ENCODE assay signal across 8 cellular contexts in the genomic region with DNA sequence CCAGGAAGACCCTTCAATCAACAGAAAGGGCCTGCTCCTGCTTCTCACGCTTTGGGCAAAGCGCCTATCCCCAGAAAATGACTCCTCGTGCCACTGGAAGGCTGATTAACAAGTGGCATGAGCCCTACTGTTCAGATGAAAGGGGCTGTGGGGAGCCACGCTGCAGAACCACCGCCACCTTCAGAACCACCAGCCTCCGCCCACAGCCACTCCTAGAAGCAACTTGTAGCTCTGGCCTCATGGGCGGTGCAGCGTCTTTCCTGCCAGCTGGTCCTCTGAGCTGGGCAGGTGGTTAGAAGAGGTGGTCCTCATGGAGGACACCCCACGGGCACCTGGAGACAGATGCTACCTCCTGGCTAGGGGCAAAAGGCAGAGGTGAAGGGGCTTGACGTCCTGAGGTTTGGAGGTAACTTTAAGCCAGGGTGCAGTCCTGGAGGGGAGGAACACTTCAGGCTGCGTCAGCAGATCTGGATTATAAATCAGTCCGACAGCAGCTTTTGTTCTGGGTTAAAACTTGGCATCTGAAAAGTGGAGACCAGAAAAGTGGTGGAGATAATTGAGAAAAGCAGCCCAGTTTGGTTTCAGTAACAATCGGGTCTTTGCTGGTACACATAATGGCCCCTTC. TPM values are rescaled to one million over a fixed set of nuclear protein-coding genes. Genes with fewer than 3 reads are reported as not detected.
DNase-seq lines count a peak whose midpoint lies in the region; ATAC-seq, FAIRE-seq and TF ChIP-seq lines count a peak whose summit lies in the region.

No MANE protein-coding gene starts in this region.

- H3K27ac Mint-ChIP-seq in activated CD8-positive, alpha-beta memory T cell treated with anti-CD3 and anti-CD28 coated beads, Interleukin-2, amount 10 ng/mL, durations not matched to agents 7 days and 5 days: peak overlapping the region; percentile 18
- peak overlapping the region; percentile 79 to 97 (median 94) for H3K27ac Mint-ChIP-seq in naive thymus-derived CD8-positive, alpha-beta T cell

- no peak for TF ChIP-seq EP300 in upper lobe of left lung (IDR thresholded peaks at IDR 0.05)

- H3K4me3 ChIP-seq in A673 (ENCODE audit: low read depth, low read length, poor library complexity, severe bottlenecking) (peak overlapping the region; percentile 97), endothelial cell of umbilical vein (replicated peaks in 1 of 3; ENCODE audit: insufficient read depth in 1 of 3, low read depth in 1 of 3, low read length in 3 of 3) (peak overlapping the region in 1 of 3 experiments; percentile 59), upper lobe of left lung (peak overlapping the region; percentile 66 to 95 (median 92))
- H3K4me3 ChIP-seq in Jurkat, Clone E6-1 (ENCODE audit: low read length): no peak overlapping the region

- POLR2A ChIA-PET in A673 (lab: Charles Lee; ENCODE audit: low non-redundant PET): no interaction called here
- POLR2A ChIA-PET in endothelial cell of umbilical vein (lab: Charles Lee): no interaction called here
- POLR2A ChIA-PET in naive thymus-derived CD8-positive, alpha-beta T cell (lab: Charles Lee): interaction anchor here (0.6 to 5.7 kb wide), 16 partner anchors 9 to 92 kb away, joined by 3 to 62 read pairs (median 4); a partner anchor contains a TSS

- H3K27ac ChIP-seq in A673 (ENCODE audit: low read depth, low read length, poor library complexity, severe bottlenecking) (peak overlapping the region; percentile 99), endothelial cell of umbilical vein (ENCODE audit: insufficient read depth, low read depth, low read length) (no peak overlapping the region), upper lobe of left lung (peak overlapping the region; percentile 87 to 98 (median 94))

- H3K9me1 ChIP-seq in endothelial cell of umbilical vein (replicated peaks; ENCODE audit: control insufficient read depth, extremely low read depth, insufficient read depth, low read length): no peaks in the 10 kb centered on the region

- H3K27me3 ChIP-seq in A673 (replicated peaks; ENCODE audit: insufficient read depth, low read depth, low read length, poor library complexity) (no peaks in the 10 kb centered on the region), endothelial cell of umbilical vein (ENCODE audit: control insufficient read depth in 2 of 2, insufficient read depth in 2 of 2, low read length in 2 of 2) (peaks cover 12 to 16% of the 10 kb centered on the region in 2 experiments), upper lobe of left lung (peaks cover 0 to 8% (median 0%) of the 10 kb centered on the region in 4 donors)

- CTCF ChIA-PET in A673 (lab: Charles Lee) (no interaction called here), endothelial cell of umbilical vein (lab: Charles Lee) (interaction anchor here (0.7 to 6.5 kb wide), 4 partner anchors 12 to 80 kb away, joined by 3 to 81 read pairs (median 4); a partner anchor contains a TSS)
- CTCF ChIA-PET in activated CD8-positive, alpha-beta memory T cell treated with anti-CD3 and anti-CD28 coated beads, Interleukin-2, amount 10 ng/mL, durations not matched to agents 7 days and 5 days (lab: Charles Lee): interaction anchor here (0.7 to 3.6 kb wide), 8 partner anchors 9 to 93 kb away, joined by 3 to 9 read pairs (median 3); a partner anchor contains a TSS

- ATAC-seq in activated CD8-positive, alpha-beta memory T cell treated with anti-CD3 and anti-CD28 coated beads, Interleukin-2, amount 10 ng/mL, durations not matched to agents 7 days and 5 days: peak; percentile 17
- ATAC-seq in naive thymus-derived CD8-positive, alpha-beta T cell: peak; percentile 69 to 76
- no peak for ATAC-seq in upper lobe of left lung (ENCODE audit: low FRiP score in 2 of 2)

- no peak for TF ChIP-seq CTCF in A673 (conservative IDR thresholded peaks at IDR 0.05; ENCODE audit: low read depth, low read length)
- no peak for TF ChIP-seq CTCF in endothelial cell of umbilical vein (IDR thresholded peaks at IDR 0.05; ENCODE audit: extremely low read depth in 1 of 2, insufficient read depth in 1 of 2, low read depth in 1 of 2, low read length in 2 of 2)
- TF ChIP-seq CTCF in upper lobe of left lung (IDR thresholded peaks at IDR 0.05): no peak

- DNase-seq in A673 (ENCODE audit: low spot score): peak; percentile 66
- DNase-seq in Jurkat, Clone E6-1 (ENCODE audit: low read depth, low spot score): peak; percentile 47
- DNase-seq in activated CD8-positive, alpha-beta memory T cell treated with anti-CD3 and anti-CD28 coated beads, Interleukin-2, amount 10 ng/mL, durations not matched to agents 7 days and 5 days: peak; percentile 66
- peak; percentile 30 for DNase-seq in endothelial cell of umbilical vein (ENCODE audit: low read depth, low spot score)
- DNase-seq in naive thymus-derived CD8-positive, alpha-beta T cell: peak; percentile 34 to 81 (median 66)
- peak in 1 of 2 donors; percentile 73 for DNase-seq in upper lobe of left lung
- no peak for DNase-seq in D341Med (ENCODE audit: low spot score)
- no peak for DNase-seq in NCI-H1048 (lab: John Stamatoyannopoulos, UW)

- peaks cover 16% of the 10 kb centered on the region for H3K27me3 Mint-ChIP-seq in activated CD8-positive, alpha-beta memory T cell treated with anti-CD3 and anti-CD28 coated beads, Interleukin-2, amount 10 ng/mL, durations not matched to agents 7 days and 5 days
- no peaks in the 10 kb centered on the region for H3K27me3 Mint-ChIP-seq in naive thymus-derived CD8-positive, alpha-beta T cell

- no TSS peak for BruUV-seq in A673 (replicated peaks; lab: Mats Ljungman, UMichigan)
- BruUV-seq in endothelial cell of umbilical vein (replicated peaks; lab: Mats Ljungman, UMichigan): no TSS peak

- peaks cover 36% of the 10 kb centered on the region for H3K4me1 Mint-ChIP-seq in activated CD8-positive, alpha-beta memory T cell treated with anti-CD3 and anti-CD28 coated beads, Interleukin-2, amount 10 ng/mL, durations not matched to agents 7 days and 5 days
- peaks cover 22 to 60% (median 50%) of the 10 kb centered on the region in 4 donors for H3K4me1 Mint-ChIP-seq in naive thymus-derived CD8-positive, alpha-beta T cell

- no peak overlapping the region for H3K4me2 ChIP-seq in endothelial cell of umbilical vein (ENCODE audit: insufficient read depth, low read length)

- H2AFZ ChIP-seq in endothelial cell of umbilical vein (ENCODE audit: low read depth, low read length): no peak overlapping the region

- dilution Hi-C loops in endothelial cell of umbilical vein (cut with MboI; ENCODE audit: extremely low pct_ligation_motif_present, low sequenced_read_pairs): no loop called here

- FAIRE-seq in endothelial cell of umbilical vein (lab: Jason Lieb, UNC): no peak

- intact Hi-C loops in A673 (cut with micrococcal nuclease; ENCODE audit: unreplicated experiment): no loop called here
- intact Hi-C loops in endothelial cell of umbilical vein (cut with micrococcal nuclease): no loop called here

- no peaks in the 10 kb centered on the region for H3K9me3 Mint-ChIP-seq in activated CD8-positive, alpha-beta memory T cell treated with anti-CD3 and anti-CD28 coated beads, Interleukin-2, amount 10 ng/mL, durations not matched to agents 7 days and 5 days (ENCODE audit: low read depth)
- H3K9me3 Mint-ChIP-seq in naive thymus-derived CD8-positive, alpha-beta T cell: no peaks in the 10 kb centered on the region

- H3K79me2 ChIP-seq in endothelial cell of umbilical vein (ENCODE audit: control insufficient read depth, insufficient read depth, low read length): no peaks in the 10 kb centered on the region

- 8 to 13% methylated on average over 5 to 13 of the region's 13 CpGs for WGBS in upper lobe of left lung, 2 donors

- TF ChIP-seq POLR2A in endothelial cell of umbilical vein (IDR thresholded peaks at IDR 0.05; ENCODE audit: low read depth, low read length): no peak
- TF ChIP-seq POLR2A in upper lobe of left lung (IDR thresholded peaks at IDR 0.05): peak in 1 of 4 donors; percentile 6

- H3K36me3 Mint-ChIP-seq in activated CD8-positive, alpha-beta memory T cell treated with anti-CD3 and anti-CD28 coated beads, Interleukin-2, amount 10 ng/mL, durations not matched to agents 7 days and 5 days: no peaks in the 10 kb centered on the region
- H3K36me3 Mint-ChIP-seq in naive thymus-derived CD8-positive, alpha-beta T cell: peaks cover 0 to 4% (median 0%) of the 10 kb centered on the region in 3 donors

- H4K20me1 ChIP-seq in endothelial cell of umbilical vein (replicated peaks; ENCODE audit: control insufficient read depth, extremely low read depth, insufficient read depth, low read length): no peaks in the 10 kb centered on the region

- H3K36me3 ChIP-seq in A673 (ENCODE audit: insufficient read depth, low read length, poor library complexity, severe bottlenecking): peaks cover 14% of the 10 kb centered on the region
- H3K36me3 ChIP-seq in endothelial cell of umbilical vein (ENCODE audit: control insufficient read depth in 2 of 2, extremely low read depth in 1 of 2, insufficient read depth in 2 of 2, low read length in 2 of 2): no peaks in the 10 kb centered on the region
- peaks cover 0 to 9% (median 4%) of the 10 kb centered on the region in 4 donors for H3K36me3 ChIP-seq in upper lobe of left lung

- H3K4me1 ChIP-seq in A673 (ENCODE audit: insufficient read depth, low read length, poor library complexity, severe bottlenecking): peaks cover 27% of the 10 kb centered on the region
- peaks cover 29% of the 10 kb centered on the region for H3K4me1 ChIP-seq in endothelial cell of umbilical vein (ENCODE audit: control insufficient read depth, extremely low read depth, insufficient read depth, low read length)
- H3K4me1 ChIP-seq in upper lobe of left lung: peaks cover 57 to 66% (median 59%) of the 10 kb centered on the region in 4 donors

- no peaks in the 10 kb centered on the region for H3K9me3 ChIP-seq in A673 (ENCODE audit: low read depth, low read length, poor library complexity, severe bottlenecking)
- H3K9me3 ChIP-seq in endothelial cell of umbilical vein (replicated peaks; ENCODE audit: control insufficient read depth, insufficient read depth, low read length): no peaks in the 10 kb centered on the region
- H3K9me3 ChIP-seq in upper lobe of left lung: no peaks in the 10 kb centered on the region

- peak overlapping the region; percentile 62 for H3K4me3 Mint-ChIP-seq in activated CD8-positive, alpha-beta memory T cell treated with anti-CD3 and anti-CD28 coated beads, Interleukin-2, amount 10 ng/mL, durations not matched to agents 7 days and 5 days
- H3K4me3 Mint-ChIP-seq in naive thymus-derived CD8-positive, alpha-beta T cell: peak overlapping the region; percentile 79 to 94 (median 88)

- no peak overlapping the region for H3K9ac ChIP-seq in endothelial cell of umbilical vein (replicated peaks; ENCODE audit: extremely low read depth, insufficient read depth, low read length)

RNA-seq across cellular contexts. Expression of a gene that starts 0.9 kb away (rescaled TPM):
- total RNA-seq in A673 (2021) (33.3 and 36.1 TPM in 2 replicates), endothelial cell of umbilical vein (13.1 and 17.3 TPM in 2 replicates), upper lobe of left lung (10 to 100 TPM; 14.0 to 43.6 (median 24.2) TPM)
- 12.0 TPM for polyA plus RNA-seq in Jurkat, Clone E6-1 (2012; ENCODE audit: insufficient read depth, insufficient read length)
- total RNA-seq in activated CD8-positive, alpha-beta memory T cell treated with anti-CD3 and anti-CD28 coated beads, Interleukin-2, amount 10 ng/mL, durations not matched to agents 7 days and 5 days: 10 to 100 TPM in 1 of 2 experiments, 1 to 10 TPM in 1; 9.7 to 11.6 TPM
- 16.4 and 18.0 TPM in 2 replicates for polyA plus RNA-seq in endothelial cell of umbilical vein
- 10.2 and 13.0 TPM in 2 replicates for polyA plus RNA-seq in endothelial cell of umbilical vein (2011; cell fraction: cytosol; rRNA removed)
- polyA plus RNA-seq in endothelial cell of umbilical vein (2011; cell fraction: nucleus; rRNA removed): 24.5 and 30.6 TPM in 2 replicates
- polyA plus RNA-seq in endothelial cell of umbilical vein (2012): 9.3 and 14.6 TPM in 2 replicates
- polyA minus RNA-seq in endothelial cell of umbilical vein: 25.8 and 28.9 TPM in 2 replicates
- polyA minus RNA-seq in endothelial cell of umbilical vein (2011; cell fraction: cytosol; rRNA and poly(A)+ RNA removed): 9.2 TPM
- 6.7 and 10.3 TPM in 2 replicates for polyA minus RNA-seq in endothelial cell of umbilical vein (2011; cell fraction: nucleus; rRNA and poly(A)+ RNA removed)
- total RNA-seq in naive thymus-derived CD8-positive, alpha-beta T cell: 10 to 100 TPM; 35.6 to 38.6 TPM
- 1 to 10 TPM; 1.9 to 2.8 (median 2.2) TPM for polyA plus RNA-seq in naive thymus-derived CD8-positive, alpha-beta T cell

RNA-seq across cellular contexts. Expression of a gene that starts 12.9 kb away (rescaled TPM):
- total RNA-seq in A673 (2021): 21.0 and 25.3 TPM in 2 replicates
- 40.2 TPM for polyA plus RNA-seq in Jurkat, Clone E6-1 (2012; ENCODE audit: insufficient read depth, insufficient read length)
- 10 to 100 TPM; 32.6 to 42.6 TPM for total RNA-seq in activated CD8-positive, alpha-beta memory T cell treated with anti-CD3 and anti-CD28 coated beads, Interleukin-2, amount 10 ng/mL, durations not matched to agents 7 days and 5 days
- 12.0 and 14.7 TPM in 2 replicates for total RNA-seq in endothelial cell of umbilical vein
- 17.9 and 20.4 TPM in 2 replicates for polyA plus RNA-seq in endothelial cell of umbilical vein
- polyA plus RNA-seq in endothelial cell of umbilical vein (2011; cell fraction: cytosol; rRNA removed): 10.0 and 10.3 TPM in 2 replicates
- 11.2 and 13.0 TPM in 2 replicates for polyA plus RNA-seq in endothelial cell of umbilical vein (2011; cell fraction: nucleus; rRNA removed)
- 13.3 and 15.5 TPM in 2 replicates for polyA plus RNA-seq in endothelial cell of umbilical vein (2012)
- polyA minus RNA-seq in endothelial cell of umbilical vein: 6.4 and 7.9 TPM in 2 replicates
- polyA minus RNA-seq in endothelial cell of umbilical vein (2011; cell fraction: cytosol; rRNA and poly(A)+ RNA removed): 6.2 TPM
- 4.9 and 6.5 TPM in 2 replicates for polyA minus RNA-seq in endothelial cell of umbilical vein (2011; cell fraction: nucleus; rRNA and poly(A)+ RNA removed)
- total RNA-seq in naive thymus-derived CD8-positive, alpha-beta T cell: 10 to 100 TPM; 13.5 to 14.2 TPM
- polyA plus RNA-seq in naive thymus-derived CD8-positive, alpha-beta T cell: 10 to 100 TPM; 12.2 to 18.7 (median 16.2) TPM
- 10 to 100 TPM in 3 of 6 donors, 1 to 10 TPM in 3; 7.1 to 13.6 (median 11.3) TPM for total RNA-seq in upper lobe of left lung

RNA-seq across cellular contexts. Expression of a gene that starts 26.9 kb away (rescaled TPM):
- total RNA-seq in A673 (2021) (6.2 and 8.6 TPM in 2 replicates), endothelial cell of umbilical vein (2.4 and 3.6 TPM in 2 replicates), upper lobe of left lung (10 to 100 TPM in 2 of 6 donors, 1 to 10 TPM in 4; 2.0 to 27.2 (median 2.8) TPM)
- polyA plus RNA-seq in Jurkat, Clone E6-1 (2012; ENCODE audit: insufficient read depth, insufficient read length): 4.7 TPM
- 10 to 100 TPM; 10.4 to 14.8 TPM for total RNA-seq in activated CD8-positive, alpha-beta memory T cell treated with anti-CD3 and anti-CD28 coated beads, Interleukin-2, amount 10 ng/mL, durations not matched to agents 7 days and 5 days
- 1.5 and 1.7 TPM in 2 replicates for polyA plus RNA-seq in endothelial cell of umbilical vein
- polyA plus RNA-seq in endothelial cell of umbilical vein (2011; cell fraction: cytosol; rRNA removed): 0.52 and 0.75 TPM in 2 replicates
- 10.5 and 10.7 TPM in 2 replicates for polyA plus RNA-seq in endothelial cell of umbilical vein (2011; cell fraction: nucleus; rRNA removed)
- polyA plus RNA-seq in endothelial cell of umbilical vein (2012): 1.4 and 1.6 TPM in 2 replicates
- 1.6 and 1.8 TPM in 2 replicates for polyA minus RNA-seq in endothelial cell of umbilical vein
- polyA minus RNA-seq in endothelial cell of umbilical vein (2011; cell fraction: cytosol; rRNA and poly(A)+ RNA removed): 1.4 TPM
- 4.2 and 6.1 TPM in 2 replicates for polyA minus RNA-seq in endothelial cell of umbilical vein (2011; cell fraction: nucleus; rRNA and poly(A)+ RNA removed)
- 10 to 100 TPM; 13.1 to 16.2 TPM for total RNA-seq in naive thymus-derived CD8-positive, alpha-beta T cell
- under 1 TPM; 0.15 to 0.57 (median 0.27) TPM for polyA plus RNA-seq in naive thymus-derived CD8-positive, alpha-beta T cell

RNA-seq across cellular contexts. Expression of a gene that starts 54.7 kb away (rescaled TPM):
- total RNA-seq in A673 (2021) (20.3 and 20.9 TPM in 2 replicates), endothelial cell of umbilical vein (13.0 and 13.5 TPM in 2 replicates), upper lobe of left lung (10 to 100 TPM; 17.2 to 52.4 (median 26.5) TPM)
- polyA plus RNA-seq in Jurkat, Clone E6-1 (2012; ENCODE audit: insufficient read depth, insufficient read length): 24.5 TPM
- 10 to 100 TPM; 28.0 to 30.5 TPM for total RNA-seq in activated CD8-positive, alpha-beta memory T cell treated with anti-CD3 and anti-CD28 coated beads, Interleukin-2, amount 10 ng/mL, durations not matched to agents 7 days and 5 days
- 14.9 and 16.4 TPM in 2 replicates for polyA plus RNA-seq in endothelial cell of umbilical vein
- 9.6 and 10.1 TPM in 2 replicates for polyA plus RNA-seq in endothelial cell of umbilical vein (2011; cell fraction: cytosol; rRNA removed)
- polyA plus RNA-seq in endothelial cell of umbilical vein (2011; cell fraction: nucleus; rRNA removed): 14.8 and 18.5 TPM in 2 replicates
- 10.2 and 10.6 TPM in 2 replicates for polyA plus RNA-seq in endothelial cell of umbilical vein (2012)
- polyA minus RNA-seq in endothelial cell of umbilical vein: 19.8 and 22.5 TPM in 2 replicates
- 23.6 TPM for polyA minus RNA-seq in endothelial cell of umbilical vein (2011; cell fraction: cytosol; rRNA and poly(A)+ RNA removed)
- 9.0 and 10.0 TPM in 2 replicates for polyA minus RNA-seq in endothelial cell of umbilical vein (2011; cell fraction: nucleus; rRNA and poly(A)+ RNA removed)
- total RNA-seq in naive thymus-derived CD8-positive, alpha-beta T cell: 10 to 100 TPM; 40.0 to 41.1 TPM
- polyA plus RNA-seq in naive thymus-derived CD8-positive, alpha-beta T cell: 10 to 100 TPM in 2 of 3 donors, 1 to 10 TPM in 1; 2.8 to 12.0 (median 11.4) TPM

Comparison
In these comparisons a context has a peak if more than half of its experiments do, and no peak if none do; other contexts are left out.
1. DNase-seq: peak in A673 (single experiment), Jurkat, Clone E6-1 (single experiment), activated CD8-positive, alpha-beta memory T cell treated with anti-CD3 and anti-CD28 coated beads, Interleukin-2, amount 10 ng/mL, durations not matched to agents 7 days and 5 days (single experiment), endothelial cell of umbilical vein (single experiment) and naive thymus-derived CD8-positive, alpha-beta T cell (10 of 10); none in D341Med (single experiment) and NCI-H1048 (single experiment).
2. ATAC-seq: peak in activated CD8-positive, alpha-beta memory T cell treated with anti-CD3 and anti-CD28 coated beads, Interleukin-2, amount 10 ng/mL, durations not matched to agents 7 days and 5 days (single experiment) and naive thymus-derived CD8-positive, alpha-beta T cell (2 of 2); none in upper lobe of left lung (0 of 2).